ENCODE assay signal across 3 cellular contexts in the genomic region with DNA sequence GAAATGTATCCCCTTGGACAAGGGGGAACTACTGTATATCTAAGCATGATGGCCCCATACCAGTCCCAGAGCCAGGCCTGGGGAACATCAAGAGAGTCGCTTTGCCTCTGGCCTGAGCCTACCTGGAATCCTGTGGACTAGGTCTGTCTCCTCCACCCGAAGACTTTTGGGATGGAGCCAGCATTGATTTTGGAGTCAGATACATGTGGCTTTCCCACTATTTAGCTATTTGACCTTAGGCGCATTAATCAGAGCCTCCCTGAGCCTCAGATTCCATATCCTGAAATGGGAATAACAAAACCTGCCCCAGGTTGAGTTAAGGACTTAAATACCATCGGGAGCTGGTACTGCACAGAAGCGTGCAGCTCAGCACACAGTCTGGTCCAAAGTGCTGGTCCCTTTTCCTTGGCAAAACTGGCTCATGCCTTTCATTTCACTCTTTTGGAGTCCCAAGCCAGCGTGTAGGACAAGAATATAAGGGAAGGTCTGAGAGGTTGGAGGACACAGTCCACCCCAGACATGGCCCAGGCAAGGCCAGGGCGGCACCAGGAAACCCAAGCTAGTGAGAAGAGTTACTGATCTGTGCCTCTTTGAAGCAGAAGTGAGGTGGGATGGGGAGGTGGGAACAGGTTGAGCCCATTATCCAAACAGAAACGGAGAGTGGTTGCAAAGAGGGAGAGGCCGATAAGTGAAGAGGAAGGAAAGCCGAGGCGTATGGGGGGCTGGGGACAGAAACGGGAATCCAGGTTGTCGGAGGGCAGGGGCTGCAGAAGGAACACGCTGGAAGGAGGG.
A peak's percentile ranks its signal among the peaks of the same experiment; 100 is the strongest.
TF ChIP-seq lines count a peak whose summit lies in the region.

No MANE protein-coding gene starts in this region.

TF ChIP-seq in SK-N-SH, 30 proteins besides CTCF, POLR2A, EP300 and RAD21:
- no peak for TF ChIP-seq EZH2phosphoT487 (IDR thresholded peaks at IDR 0.05; ENCODE audit: borderline replicate concordance, low read depth)
- no peak for TF ChIP-seq RXRA (IDR thresholded peaks at IDR 0.05; ENCODE audit: borderline replicate concordance, low read depth)
- TF ChIP-seq SIN3A (IDR thresholded peaks at IDR 0.05; ENCODE audit: borderline replicate concordance, low read depth, low read length) = no peak
- no peak for TF ChIP-seq MAX (IDR thresholded peaks at IDR 0.05; ENCODE audit: low read depth)
- no peak for TF ChIP-seq CHD2 (IDR thresholded peaks at IDR 0.05; ENCODE audit: low read length, partially characterized antibody)
- no peak for TF ChIP-seq ZBTB33 (IDR thresholded peaks at IDR 0.05; ENCODE audit: borderline replicate concordance, low read depth)
- no peak for TF ChIP-seq PBX3 (IDR thresholded peaks at IDR 0.05)

TF ChIP-seq in SK-N-SH treated with all-trans-retinoic acid at 6 μM for 48 hours, 23 proteins besides CTCF, POLR2A, EP300 and RAD21:
- no peak for TF ChIP-seq ZNF8 (CRISPR knock-in tag; IDR thresholded peaks at IDR 0.05)
- TF ChIP-seq ESRRG (CRISPR knock-in tag; IDR thresholded peaks at IDR 0.05) = no peak
- TF ChIP-seq CSRNP3 (CRISPR knock-in tag; IDR thresholded peaks at IDR 0.05) = no peak
- TF ChIP-seq RARB (CRISPR knock-in tag; IDR thresholded peaks at IDR 0.05) = no peak
- TF ChIP-seq GLIS3 (CRISPR knock-in tag; IDR thresholded peaks at IDR 0.05) = no peak
- no peak for TF ChIP-seq ZFP30 (CRISPR knock-in tag; IDR thresholded peaks at IDR 0.05)
- TF ChIP-seq PPARA (CRISPR knock-in tag; IDR thresholded peaks at IDR 0.05; ENCODE audit: borderline replicate concordance) = no peak
- no peak for TF ChIP-seq ZFP3 (CRISPR knock-in tag; IDR thresholded peaks at IDR 0.05)
- TF ChIP-seq ZNF565 (CRISPR knock-in tag; conservative IDR thresholded peaks at IDR 0.05; ENCODE audit: low read depth) = no peak
- TF ChIP-seq OSR1 (CRISPR knock-in tag; IDR thresholded peaks at IDR 0.05) = no peak
- no peak for TF ChIP-seq ZNF70 (CRISPR knock-in tag; IDR thresholded peaks at IDR 0.05)
- no peak for TF ChIP-seq TSHZ2 (CRISPR knock-in tag; IDR thresholded peaks at IDR 0.05)
- no peak for TF ChIP-seq TCF4 (CRISPR knock-in tag; IDR thresholded peaks at IDR 0.05; ENCODE audit: borderline replicate concordance)
- TF ChIP-seq POU6F1 (CRISPR knock-in tag; IDR thresholded peaks at IDR 0.05; ENCODE audit: borderline replicate concordance, low read depth) = no peak

TF ChIP-seq in HepG2, 621 proteins besides CTCF, POLR2A, EP300 and RAD21 (continues in another document):
- peak; percentile 77; the same call in 1 of the 2 replicates for TF ChIP-seq ZNF572 (CRISPR knock-in tag; IDR thresholded peaks at IDR 0.05)
- TF ChIP-seq ARHGAP35 (CRISPR knock-in tag; IDR thresholded peaks at IDR 0.05; ENCODE audit: borderline replicate concordance) = no peak
- TF ChIP-seq MYC (CRISPR knock-in tag; IDR thresholded peaks at IDR 0.05; ENCODE audit: borderline replicate concordance) = 0 out of 2 replicates have a peak, but pooled peaks have one; percentile 8
- no peak for TF ChIP-seq PTBP1 (IDR thresholded peaks at IDR 0.05; ENCODE audit: low read depth, low read length, poor library complexity, severe bottlenecking)
- TF ChIP-seq ZNF343 (CRISPR knock-in tag; IDR thresholded peaks at IDR 0.05) = no peak
- no peak for TF ChIP-seq ERF (CRISPR knock-in tag; IDR thresholded peaks at IDR 0.05)
- no peak for TF ChIP-seq KLF12 (CRISPR knock-in tag; IDR thresholded peaks at IDR 0.05; ENCODE audit: borderline replicate concordance)
- 0 out of 2 replicates have a peak, but pooled peaks have one; percentile 2 for TF ChIP-seq ZSCAN21 (CRISPR knock-in tag; IDR thresholded peaks at IDR 0.05; ENCODE audit: borderline replicate concordance)
- TF ChIP-seq, protein P1, sequence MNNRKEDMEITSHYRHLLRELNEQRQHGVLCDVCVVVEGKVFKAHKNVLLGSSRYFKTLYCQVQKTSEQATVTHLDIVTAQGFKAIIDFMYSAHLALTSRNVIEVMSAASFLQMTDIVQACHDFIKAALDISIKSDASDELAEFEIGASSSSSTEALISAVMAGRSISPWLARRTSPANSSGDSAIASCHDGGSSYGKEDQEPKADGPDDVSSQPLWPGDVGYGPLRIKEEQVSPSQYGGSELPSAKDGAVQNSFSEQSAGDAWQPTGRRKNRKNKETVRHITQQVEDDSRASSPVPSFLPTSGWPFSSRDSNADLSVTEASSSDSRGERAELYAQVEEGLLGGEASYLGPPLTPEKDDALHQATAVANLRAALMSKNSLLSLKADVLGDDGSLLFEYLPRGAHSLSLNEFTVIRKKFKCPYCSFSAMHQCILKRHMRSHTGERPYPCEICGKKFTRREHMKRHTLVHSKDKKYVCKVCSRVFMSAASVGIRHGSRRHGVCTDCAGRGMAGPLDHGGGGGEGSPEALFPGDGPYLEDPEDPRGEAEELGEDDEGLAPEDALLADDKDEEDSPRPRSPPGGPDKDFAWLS (CRISPR knock-in tag; IDR thresholded peaks at IDR 0.05; ENCODE audit: borderline replicate concordance) = no peak
- no peak for TF ChIP-seq PBX3 (CRISPR knock-in tag; IDR thresholded peaks at IDR 0.05; ENCODE audit: borderline replicate concordance)
- TF ChIP-seq ZNF639 (CRISPR knock-in tag; conservative IDR thresholded peaks at IDR 0.05) = no peak
- no peak for TF ChIP-seq SMAD1 (CRISPR knock-in tag; IDR thresholded peaks at IDR 0.05; ENCODE audit: borderline replicate concordance, low read depth)
- TF ChIP-seq ATF7 (IDR thresholded peaks at IDR 0.05) = no peak
- TF ChIP-seq ATF7 (CRISPR knock-in tag; IDR thresholded peaks at IDR 0.05) = no peak
- no peak for TF ChIP-seq RARG (CRISPR knock-in tag; IDR thresholded peaks at IDR 0.05; ENCODE audit: low read depth)
- TF ChIP-seq ZNF737 (CRISPR knock-in tag; IDR thresholded peaks at IDR 0.05; ENCODE audit: borderline replicate concordance) = no peak
- TF ChIP-seq, protein P2, sequence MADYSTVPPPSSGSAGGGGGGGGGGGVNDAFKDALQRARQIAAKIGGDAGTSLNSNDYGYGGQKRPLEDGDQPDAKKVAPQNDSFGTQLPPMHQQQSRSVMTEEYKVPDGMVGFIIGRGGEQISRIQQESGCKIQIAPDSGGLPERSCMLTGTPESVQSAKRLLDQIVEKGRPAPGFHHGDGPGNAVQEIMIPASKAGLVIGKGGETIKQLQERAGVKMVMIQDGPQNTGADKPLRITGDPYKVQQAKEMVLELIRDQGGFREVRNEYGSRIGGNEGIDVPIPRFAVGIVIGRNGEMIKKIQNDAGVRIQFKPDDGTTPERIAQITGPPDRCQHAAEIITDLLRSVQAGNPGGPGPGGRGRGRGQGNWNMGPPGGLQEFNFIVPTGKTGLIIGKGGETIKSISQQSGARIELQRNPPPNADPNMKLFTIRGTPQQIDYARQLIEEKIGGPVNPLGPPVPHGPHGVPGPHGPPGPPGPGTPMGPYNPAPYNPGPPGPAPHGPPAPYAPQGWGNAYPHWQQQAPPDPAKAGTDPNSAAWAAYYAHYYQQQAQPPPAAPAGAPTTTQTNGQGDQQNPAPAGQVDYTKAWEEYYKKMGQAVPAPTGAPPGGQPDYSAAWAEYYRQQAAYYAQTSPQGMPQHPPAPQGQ (CRISPR knock-in tag; IDR thresholded peaks at IDR 0.05; ENCODE audit: borderline replicate concordance) = no peak
- TF ChIP-seq CHD4 (IDR thresholded peaks at IDR 0.05; ENCODE audit: borderline replicate concordance, low read length) = no peak
- TF ChIP-seq FOXO4 (CRISPR knock-in tag; conservative IDR thresholded peaks at IDR 0.05) = no peak
- TF ChIP-seq ZBTB8A (CRISPR knock-in tag; IDR thresholded peaks at IDR 0.05; ENCODE audit: borderline replicate concordance, low read depth) = no peak
- TF ChIP-seq ZNF251 (CRISPR knock-in tag; IDR thresholded peaks at IDR 0.05) = no peak
- no peak for TF ChIP-seq ZC3H4 (CRISPR knock-in tag; IDR thresholded peaks at IDR 0.05; ENCODE audit: borderline replicate concordance)
- no peak for TF ChIP-seq THAP11 (CRISPR knock-in tag; IDR thresholded peaks at IDR 0.05)
- no peak for TF ChIP-seq ARNTL (CRISPR knock-in tag; IDR thresholded peaks at IDR 0.05)
- TF ChIP-seq, protein P3, sequence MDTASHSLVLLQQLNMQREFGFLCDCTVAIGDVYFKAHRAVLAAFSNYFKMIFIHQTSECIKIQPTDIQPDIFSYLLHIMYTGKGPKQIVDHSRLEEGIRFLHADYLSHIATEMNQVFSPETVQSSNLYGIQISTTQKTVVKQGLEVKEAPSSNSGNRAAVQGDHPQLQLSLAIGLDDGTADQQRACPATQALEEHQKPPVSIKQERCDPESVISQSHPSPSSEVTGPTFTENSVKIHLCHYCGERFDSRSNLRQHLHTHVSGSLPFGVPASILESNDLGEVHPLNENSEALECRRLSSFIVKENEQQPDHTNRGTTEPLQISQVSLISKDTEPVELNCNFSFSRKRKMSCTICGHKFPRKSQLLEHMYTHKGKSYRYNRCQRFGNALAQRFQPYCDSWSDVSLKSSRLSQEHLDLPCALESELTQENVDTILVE (CRISPR knock-in tag; IDR thresholded peaks at IDR 0.05) = no peak
- no peak for TF ChIP-seq ZNF18 (CRISPR knock-in tag; IDR thresholded peaks at IDR 0.05; ENCODE audit: insufficient replicate concordance)
- TF ChIP-seq ZNF556 (CRISPR knock-in tag; IDR thresholded peaks at IDR 0.05; ENCODE audit: borderline replicate concordance) = no peak
- TF ChIP-seq ZNF234 (CRISPR knock-in tag; conservative IDR thresholded peaks at IDR 0.05) = no peak
- peak; percentile 35; the same call in 1 of the 2 replicates for TF ChIP-seq ZFP91 (CRISPR knock-in tag; IDR thresholded peaks at IDR 0.05; ENCODE audit: borderline replicate concordance)
- no peak for TF ChIP-seq ZBTB3 (CRISPR knock-in tag; IDR thresholded peaks at IDR 0.05; ENCODE audit: borderline replicate concordance, low read depth)
- no peak for TF ChIP-seq SOX6 (IDR thresholded peaks at IDR 0.05)
- 0 out of 2 replicates have a peak, but pooled peaks have one; percentile 7 for TF ChIP-seq SOX6 (CRISPR knock-in tag; IDR thresholded peaks at IDR 0.05)
- TF ChIP-seq, protein P4, sequence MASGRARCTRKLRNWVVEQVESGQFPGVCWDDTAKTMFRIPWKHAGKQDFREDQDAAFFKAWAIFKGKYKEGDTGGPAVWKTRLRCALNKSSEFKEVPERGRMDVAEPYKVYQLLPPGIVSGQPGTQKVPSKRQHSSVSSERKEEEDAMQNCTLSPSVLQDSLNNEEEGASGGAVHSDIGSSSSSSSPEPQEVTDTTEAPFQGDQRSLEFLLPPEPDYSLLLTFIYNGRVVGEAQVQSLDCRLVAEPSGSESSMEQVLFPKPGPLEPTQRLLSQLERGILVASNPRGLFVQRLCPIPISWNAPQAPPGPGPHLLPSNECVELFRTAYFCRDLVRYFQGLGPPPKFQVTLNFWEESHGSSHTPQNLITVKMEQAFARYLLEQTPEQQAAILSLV (CRISPR knock-in tag; IDR thresholded peaks at IDR 0.05; ENCODE audit: borderline replicate concordance) = no peak
- TF ChIP-seq MEIS2 (CRISPR knock-in tag; IDR thresholded peaks at IDR 0.05) = no peak
